ENCODE assay signal across 22 cellular contexts in genomic region chrY:7702481-7702880, GRCh38.
"Had no signal": no experiment of that assay in that cellular context is flagged by ENCODE, and none has a peak within 500 bp of the region (broad histone marks: within the 10 kb centered on the region; RNA-seq: fewer than 3 reads in every experiment).

No MANE protein-coding gene starts in this region.

- H3K36me3 ChIP-seq: left ventricle myocardium inferior, ovary, right atrium auricular region, right lobe of liver, stomach, thyroid gland, transverse colon, upper lobe of left lung, vagina had no signal

- H3K27ac ChIP-seq: left ventricle myocardium inferior, ovary, right atrium auricular region, right lobe of liver, skin epidermis, stomach, testis, thyroid gland, transverse colon, upper lobe of left lung, vagina had no signal

- ATAC-seq: naive thymus-derived CD4-positive, alpha-beta T cell; natural killer cell treated with Interleukin-12 subunit alpha and Interleukin-12 subunit beta and Interleukin-15 and Interleukin-18, amount 100 ng/mL, for 72 hours; right lobe of liver; stimulated activated naive B cell treated with anti-CD40 and anti-IgM and Interleukin-4, amounts not matched to agents 10 μg/mL and 1 μg/mL and 100 μg/mL, for 72 hours; stimulated activated naive CD8-positive, alpha-beta T cell treated with anti-CD3 and anti-CD28 coated beads, Interleukin-15, Interleukin-2, amounts not matched to agents 100 U/mL and 50 U/mL, for 24 hours had no signal

- H3K9me3 ChIP-seq: left ventricle myocardium inferior, ovary, right atrium auricular region, right lobe of liver, stomach, testis, thyroid gland, transverse colon, upper lobe of left lung, vagina had no signal

- H3K4me3 ChIP-seq: left ventricle myocardium inferior, lung, ovary, right atrium auricular region, right lobe of liver, skin epidermis, stomach, testis, thyroid gland, transverse colon, upper lobe of left lung, vagina had no signal

- H3K4me1 ChIP-seq: left ventricle myocardium inferior, right atrium auricular region, right lobe of liver, stomach, testis, thyroid gland, transverse colon, upper lobe of left lung, vagina had no signal

- DNase-seq: islet precursor cell; left ventricle myocardium inferior; mesendoderm; naive thymus-derived CD4-positive, alpha-beta T cell; ovary; right lobe of liver; stimulated activated CD4-positive, alpha-beta T cell treated with anti-CD3 and anti-CD28 coated beads, Interleukin-12 subunit alpha, Interleukin-12 subunit beta, amount 100 ng/mL, for 4 hours; stimulated activated CD4-positive, alpha-beta T cell treated with anti-CD3 and anti-CD28 coated beads, Interleukin-15, amount 100 ng/mL, for 24 hours; stimulated activated CD4-positive, alpha-beta T cell treated with anti-CD3 and anti-CD28 coated beads, Interleukin-2, amount 100 ng/mL, for 24 hours; stimulated activated CD4-positive, alpha-beta T cell treated with anti-CD3 and anti-CD28 coated beads, Interleukin-4, amount 100 ng/mL, for 1 hour; stimulated activated naive B cell treated with anti-CD40 and anti-IgM and Interleukin-4, amounts not matched to agents 10 μg/mL and 1 μg/mL and 100 μg/mL, for 72 hours; stimulated activated naive CD8-positive, alpha-beta T cell treated with anti-CD3 and anti-CD28 coated beads, Interleukin-15, Interleukin-2, amounts not matched to agents 100 U/mL and 50 U/mL, for 24 hours; stomach; testis; thyroid gland; transverse colon; upper lobe of left lung had no signal

- H3K27me3 ChIP-seq: ovary, right atrium auricular region, right lobe of liver, stomach, testis, thyroid gland, transverse colon, upper lobe of left lung, vagina had no signal
